ENCODE assay signal across 9 cellular contexts in genomic region chr7:150898475-150899011, GRCh38. TPM values are rescaled to one million over a fixed set of nuclear protein-coding genes. Genes with fewer than 3 reads are reported as not detected.
DNase-seq lines count a peak whose midpoint lies in the region; ATAC-seq lines count a peak whose summit lies in the region.
"Had no signal": no experiment of that assay in that cellular context is flagged by ENCODE, and none has a peak within 500 bp of the region (broad histone marks: within the 10 kb centered on the region; RNA-seq: fewer than 3 reads in every experiment).

No MANE protein-coding gene starts in this region.

- no peak overlapping the region for H3K27ac Mint-ChIP-seq in activated CD4-positive, alpha-beta memory T cell treated with anti-CD3 and anti-CD28 coated beads for 36 hours

- CTCF ChIA-PET in activated CD4-positive, alpha-beta memory T cell treated with anti-CD3 and anti-CD28 coated beads for 36 hours (lab: Charles Lee): interaction anchor here (0.5 to 5.3 kb wide), 42 partner anchors 8 to 1427 kb away, joined by 3 to 58 read pairs (median 4); partner anchors contain the start of gene ABCB8

- intact Hi-C loops in activated CD4-positive, alpha-beta memory T cell treated with anti-CD3 and anti-CD28 coated beads for 36 hours (cut with micrococcal nuclease): loop anchor here (1.0 to 5.0 kb wide), 4 partner anchors 39 to 214 kb away; no protein-coding TSS in a partner anchor

- peak; percentile 80 for ATAC-seq in HG02885 (IDR thresholded peaks at IDR 0.05; ENCODE audit: poor library complexity, unreplicated experiment)

- DNase-seq in NCI-H1436 (lab: John Stamatoyannopoulos, UW) (peak; percentile 64), NCI-H1436 treated with DMSO at 0.1 percent for 48 hours (lab: John Stamatoyannopoulos, UW) (no peak), NCI-H345 (lab: John Stamatoyannopoulos, UW) (peak; percentile 67), ecto neural progenitor cell (ENCODE audit: low spot score) (peak; percentile 88), lung microvascular endothelial cell (ENCODE audit: low read depth in 2 of 2) (peak; percentile 64 to 73)
- peak; percentile 85 for DNase-seq in activated CD4-positive, alpha-beta memory T cell treated with anti-CD3 and anti-CD28 coated beads for 36 hours
- DNase-seq in stimulated activated CD8-positive, alpha-beta memory T cell treated with anti-CD3 and anti-CD28 coated beads, Interleukin-15, amount 100 ng/mL, for 24 hours (ENCODE audit: low read depth): peak; percentile 64

- peaks cover 42% of the 10 kb centered on the region for H3K27me3 Mint-ChIP-seq in activated CD4-positive, alpha-beta memory T cell treated with anti-CD3 and anti-CD28 coated beads for 36 hours

- H3K4me1 Mint-ChIP-seq in activated CD4-positive, alpha-beta memory T cell treated with anti-CD3 and anti-CD28 coated beads for 36 hours (ENCODE audit: low read depth): peaks cover 11% of the 10 kb centered on the region

- no peaks in the 10 kb centered on the region for H3K9me3 Mint-ChIP-seq in activated CD4-positive, alpha-beta memory T cell treated with anti-CD3 and anti-CD28 coated beads for 36 hours

- no peaks in the 10 kb centered on the region for H3K36me3 Mint-ChIP-seq in activated CD4-positive, alpha-beta memory T cell treated with anti-CD3 and anti-CD28 coated beads for 36 hours

- H3K4me3 Mint-ChIP-seq in activated CD4-positive, alpha-beta memory T cell treated with anti-CD3 and anti-CD28 coated beads for 36 hours: peak overlapping the region; percentile 25

- POLR2A ChIA-PET in activated CD4-positive, alpha-beta memory T cell treated with anti-CD3 and anti-CD28 coated beads for 36 hours (lab: Charles Lee): interaction anchor here (0.6 to 1.0 kb wide), 3 partner anchors 13 to 119 kb away, joined by 3 to 4 read pairs (median 3); no protein-coding TSS in a partner anchor

RNA-seq across cellular contexts. Expression of gene AOC1, which starts 46.2 kb away (rescaled TPM):
- not detected for total RNA-seq in activated CD4-positive, alpha-beta memory T cell treated with anti-CD3 and anti-CD28 coated beads for 36 hours
- not detected in 2 replicates for total RNA-seq in lung microvascular endothelial cell
- total RNA-seq: pulmonary artery endothelial cell had no signal
